Comparison of ENCODE assay signal across 15 cellular contexts in genomic region chr1:246591047-246591446, GRCh38. TPM values are rescaled to one million over a fixed set of nuclear protein-coding genes. Genes with fewer than 3 reads are reported as not detected.
DNase-seq lines count a peak whose midpoint lies in the region; ATAC-seq, FAIRE-seq and TF ChIP-seq lines count a peak whose summit lies in the region.
"Had no signal": no experiment of that assay in that cellular context is flagged by ENCODE, and none has a peak within 500 bp of the region (broad histone marks: within the 10 kb centered on the region; RNA-seq: fewer than 3 reads in every experiment).

No MANE protein-coding gene starts in this region.

- no peak for TF ChIP-seq POLR2A in GM12891 (IDR thresholded peaks at IDR 0.05; ENCODE audit: low read depth, low read length)

- no peak for DNase-seq in GM12891 (ENCODE audit: insufficient read length, low spot score)
- DNase-seq in HPDE6-E6E7 (ENCODE audit: extremely low spot score): no peak
- DNase-seq in EL: no peak
- no peak for DNase-seq in Right ventricle myocardium superior
- no peak for DNase-seq in NCI-H524 (lab: John Stamatoyannopoulos, UW)
- DNase-seq: cerebellar nuclear complex; foreskin melanocyte; left lung; NCI-H1105; pancreas; stimulated activated CD4-positive, alpha-beta T cell treated with anti-CD3 and anti-CD28 coated beads, Interleukin-1b, Interleukin-23, amount 100 ng/mL, for 48 hours; testis had no signal

- intact Hi-C loops in Right ventricle myocardium superior (cut with DNase I): no loop called here

- FAIRE-seq in GM12891 (lab: Jason Lieb, UNC): peak; percentile 13
- FAIRE-seq: pancreas had no signal

- ATAC-seq in GM19351 (IDR thresholded peaks at IDR 0.05; ENCODE audit: unreplicated experiment): peak; percentile 43
- ATAC-seq in HG02763 (IDR thresholded peaks at IDR 0.05; ENCODE audit: unreplicated experiment): peak; percentile 13
- ATAC-seq in HG03469 (IDR thresholded peaks at IDR 0.05; ENCODE audit: unreplicated experiment): peak; percentile 19
- ATAC-seq in Right ventricle myocardium superior (ENCODE audit: poor library complexity): no peak
- ATAC-seq: left lung, pancreas had no signal

TF ChIP-seq in GM12891, 5 proteins besides CTCF, POLR2A, EP300 and RAD21:
- TF ChIP-seq SPI1 (IDR thresholded peaks at IDR 0.05; ENCODE audit: low read depth, low read length) (no peak), PAX5 (IDR thresholded peaks at IDR 0.05; ENCODE audit: insufficient read depth, low read length, severe bottlenecking) (no peak), POU2F2 (IDR thresholded peaks at IDR 0.05; ENCODE audit: low read depth, low read length) (no peak), TAF1 (IDR thresholded peaks at IDR 0.05; ENCODE audit: low read depth, low read length) (no peak), POLR2AphosphoS5 (IDR thresholded peaks at IDR 0.05; ENCODE audit: low read depth, low read length) (no peak)

RNA-seq across cellular contexts. Expression of gene CNST, which starts 24.8 kb away (rescaled TPM):
- polyA plus RNA-seq in GM12891 (2012; ENCODE audit: low read depth, missing spikeins): 6.1 TPM
- 21.0 TPM for total RNA-seq in Right ventricle myocardium superior

RNA-seq across cellular contexts. Expression of gene TFB2M, which starts 25.0 kb away (rescaled TPM):
- 16.8 TPM for polyA plus RNA-seq in GM12891 (2012; ENCODE audit: low read depth, missing spikeins)
- total RNA-seq in Right ventricle myocardium superior: 18.6 TPM
